Comparison of ENCODE assay signal across 8 cellular contexts in the genomic region with DNA sequence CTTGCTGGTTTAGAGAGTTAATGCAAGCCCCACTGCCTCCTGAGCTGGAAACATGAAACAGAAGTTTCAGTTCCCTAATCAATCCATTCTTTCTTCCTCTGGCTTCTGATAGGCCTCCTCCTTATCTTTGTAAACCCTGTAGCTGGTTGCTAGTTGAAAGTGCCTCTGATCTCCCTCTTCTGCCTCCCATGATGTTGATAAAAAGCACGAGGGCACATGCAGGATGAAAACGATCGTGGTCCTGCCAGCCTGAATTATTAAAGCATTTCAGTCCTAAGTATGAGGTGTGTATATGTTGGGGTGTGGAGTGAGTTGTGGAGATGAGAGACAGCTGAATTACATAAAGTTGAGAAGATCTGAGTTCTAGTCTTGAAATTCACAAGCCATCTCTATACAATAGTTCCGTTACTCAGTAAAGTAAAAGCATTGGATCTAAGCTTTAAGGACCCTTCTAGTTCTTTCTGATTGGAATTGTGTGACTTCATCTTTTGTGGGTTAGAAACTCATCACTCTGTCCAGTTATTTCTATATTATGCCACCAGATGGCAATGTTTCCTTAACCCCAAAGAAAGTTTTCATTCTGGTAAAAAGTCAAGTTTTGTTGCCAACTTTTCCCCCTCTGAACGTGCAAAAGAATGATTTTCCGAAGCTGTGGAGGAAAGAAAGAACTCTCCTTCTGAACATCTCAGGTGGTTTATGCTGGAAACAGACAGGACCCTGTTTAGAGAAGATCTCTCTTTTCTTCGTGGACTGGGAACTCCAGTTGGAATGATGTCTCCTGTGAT. TPM values are rescaled to one million over a fixed set of nuclear protein-coding genes. Genes with fewer than 3 reads are reported as not detected.
DNase-seq lines count a peak whose midpoint lies in the region; ATAC-seq and TF ChIP-seq lines count a peak whose summit lies in the region.

No MANE protein-coding gene starts in this region.

- H3K9me3 ChIP-seq in transverse colon = no peaks in the 10 kb centered on the region

- TF ChIP-seq EP300 in transverse colon (IDR thresholded peaks at IDR 0.05; ENCODE audit: low read depth) = no peak

- DNase-seq in Ammon's horn (ENCODE audit: low spot score) (peak; percentile 59), NCI-H69 (lab: John Stamatoyannopoulos, UW) (peak; percentile 69), caudate nucleus (lab: John Stamatoyannopoulos, UW) (peak in 4 of 61 donors; percentile 13 to 32 (median 19)), kidney epithelial cell (ENCODE audit: low read depth) (no peak), transverse colon (no peak), GF-D8 (lab: John Stamatoyannopoulos, UW) (no peak)

- H3K4me1 ChIP-seq in transverse colon = peaks cover 3 to 24% (median 6%) of the 10 kb centered on the region in 4 donors

- TF ChIP-seq CTCF in kidney epithelial cell (IDR thresholded peaks at IDR 0.05; ENCODE audit: insufficient read depth, low read length, poor library complexity, severe bottlenecking) (peak; percentile 36), transverse colon (IDR thresholded peaks at IDR 0.05) (peak; percentile 64 to 82 (median 68))

- H3K27ac ChIP-seq in caudate nucleus (ENCODE audit: low read depth, low read length) (peak overlapping the region; percentile 60), transverse colon (peak overlapping the region in 3 of 4 donors; percentile 9 to 48 (median 32))

- WGBS in transverse colon (ENCODE audit: low coverage in 1 of 2), 2 donors = 6 to 8% methylated on average over 6 to 7 of the region's 7 CpGs

- H3K27me3 ChIP-seq in kidney epithelial cell (ENCODE audit: control insufficient read depth, insufficient read depth, low read length) (no peaks in the 10 kb centered on the region), transverse colon (no peaks in the 10 kb centered on the region)

- H3K4me3 ChIP-seq in kidney epithelial cell (ENCODE audit: low read depth, low read length) = peak overlapping the region; percentile 19
- no peak overlapping the region for H3K4me3 ChIP-seq in transverse colon

- H3K36me3 ChIP-seq in kidney epithelial cell (ENCODE audit: control insufficient read depth, insufficient read depth, low read length) = no peaks in the 10 kb centered on the region
- H3K36me3 ChIP-seq in transverse colon = no peaks in the 10 kb centered on the region

- no peak for TF ChIP-seq POLR2A in transverse colon (IDR thresholded peaks at IDR 0.05)

- in situ Hi-C loops in transverse colon (cut with MboI; ENCODE audit: low pct_ligation_motif_present in 1 of 4, low pct_unique_long_range_greater_than_20kb in 1 of 4, low sequenced_read_pairs in 3 of 4) = loop anchor here (10.0 to 25.0 kb wide), 6 partner anchors 299 to 826 kb away; a partner anchor contains a TSS

- ATAC-seq in GM18508 (IDR thresholded peaks at IDR 0.05; ENCODE audit: insufficient read depth, unreplicated experiment) (peak; percentile 57), HG03103 (IDR thresholded peaks at IDR 0.05; ENCODE audit: low read depth, unreplicated experiment) (peak; percentile 76)

- intact Hi-C loops in transverse colon (cut with DNase I; ENCODE audit: low total_unique reads) = loop anchor here (10.0 kb wide), 1 partner anchor 809 kb away; no protein-coding TSS in a partner anchor

RNA-seq across cellular contexts. Expression of a gene that starts 34.8 kb away (rescaled TPM):
- 45.8 and 47.3 TPM in 2 replicates for total RNA-seq in kidney epithelial cell
- 100 to 1,000 TPM; 206 to 406 (median 262) TPM for total RNA-seq in transverse colon

Comparison
In these comparisons a context has a peak if more than half of its experiments do, and no peak if none do; other contexts are left out.
1. DNase-seq: peak in Ammon's horn (single experiment) and NCI-H69 (single experiment); none in kidney epithelial cell (single experiment), transverse colon (single experiment) and GF-D8 (single experiment).